In genomic region chr2:229852565-229852964, GRCh38 we compare ENCODE assay signal across 8 cellular contexts.
A peak's percentile ranks its signal among the peaks of the same experiment; 100 is the strongest.
DNase-seq lines count a peak whose midpoint lies in the region; ATAC-seq, FAIRE-seq and TF ChIP-seq lines count a peak whose summit lies in the region.

No MANE protein-coding gene starts in this region.

- peak; percentile 77 for ATAC-seq in HG03095 (IDR thresholded peaks at IDR 0.05; ENCODE audit: unreplicated experiment)

- DNase-seq in GM18507 (ENCODE audit: extremely low spot score, insufficient read length, low read depth) (no peak), epithelial cell of proximal tubule (ENCODE audit: low read depth) (peak; percentile 16), inferior parietal cortex (ENCODE audit: extremely low spot score) (no peak), mesenteric fat pad (ENCODE audit: low spot score) (no peak), RCC 7860 (ENCODE audit: low spot score) (no peak)
- peak; percentile 53 to 60 for DNase-seq in activated CD4-positive, alpha-beta T cell treated with anti-CD3 and anti-CD28 coated beads for 4 hours
- DNase-seq in stimulated activated CD4-positive, alpha-beta T cell treated with anti-CD3 and anti-CD28 coated beads, Interleukin-2, amount 100 ng/mL, for 4 hours (ENCODE audit: low read depth): peak; percentile 17

- no peak overlapping the region for H3K4me3 ChIP-seq in epithelial cell of proximal tubule (ENCODE audit: low read depth, low read length)

- no peak for TF ChIP-seq CTCF in epithelial cell of proximal tubule (conservative IDR thresholded peaks at IDR 0.05; ENCODE audit: low read depth, low read length)

- FAIRE-seq in GM18507 (lab: Jason Lieb, UNC) (peak; percentile 59), RCC 7860 (lab: Jason Lieb, UNC) (no peak)

Comparison
In these comparisons a context has a peak if more than half of its experiments do, and no peak if none do; other contexts are left out.
1. DNase-seq: peak in activated CD4-positive, alpha-beta T cell treated with anti-CD3 and anti-CD28 coated beads for 4 hours (2 of 2), epithelial cell of proximal tubule (single experiment) and stimulated activated CD4-positive, alpha-beta T cell treated with anti-CD3 and anti-CD28 coated beads, Interleukin-2, amount 100 ng/mL, for 4 hours (single experiment); none in GM18507 (single experiment), inferior parietal cortex (single experiment), mesenteric fat pad (single experiment) and RCC 7860 (single experiment).